ENCODE assay signal across 28 cellular contexts in genomic region chr16:55341681-55342080, GRCh38. TPM values are rescaled to one million over a fixed set of nuclear protein-coding genes. Genes with fewer than 3 reads are reported as not detected.
"Had no signal": no experiment of that assay in that cellular context is flagged by ENCODE, and none has a peak within 500 bp of the region (broad histone marks: within the 10 kb centered on the region; RNA-seq: fewer than 3 reads in every experiment).

No MANE protein-coding gene starts in this region.

- H3K4me1 ChIP-seq: stomach, suprapubic skin, testis, tibial artery, tibial nerve, transverse colon, upper lobe of left lung, upper lobe of right lung, uterus, vagina had no signal

- H3K36me3 ChIP-seq: stomach, suprapubic skin, thoracic aorta, tibial artery, tibial nerve, transverse colon, upper lobe of left lung, upper lobe of right lung, uterus, vagina had no signal

- H3K27me3 ChIP-seq: testis, tibial artery, tibial nerve, transverse colon, upper lobe of left lung, upper lobe of right lung, uterus, vagina had no signal

- ATAC-seq: stimulated activated effector memory CD8-positive, alpha-beta T cell treated with anti-CD3 and anti-CD28 coated beads, Interleukin-12 subunit alpha, Interleukin-12 subunit beta, amount 100 ng/mL, for 72 hours; stimulated activated memory B cell treated with anti-CD40 and anti-IgM and Interleukin-4, amounts not matched to agents 10 μg/mL and 1 μg/mL and 100 μg/mL, for 72 hours; stimulated activated naive B cell treated with anti-CD40 and anti-IgM and Interleukin-4, amounts not matched to agents 10 μg/mL and 1 μg/mL and 100 μg/mL, for 72 hours; stimulated activated naive CD8-positive, alpha-beta T cell treated with anti-CD3 and anti-CD28 coated beads, Interleukin-15, amount 100 ng/mL, for 72 hours; stimulated activated naive CD8-positive, alpha-beta T cell treated with anti-CD3 and anti-CD28 coated beads, Interleukin-15, Interleukin-2, amounts not matched to agents 100 U/mL and 50 U/mL, for 24 hours; upper lobe of right lung had no signal

- H3K9me3 ChIP-seq: stomach, suprapubic skin, testis, thoracic aorta, tibial artery, tibial nerve, transverse colon, upper lobe of left lung, upper lobe of right lung, uterus, vagina had no signal

- H3K27ac ChIP-seq: stomach, suprapubic skin, testis, thoracic aorta, tibial artery, tibial nerve, transverse colon, upper lobe of left lung, upper lobe of right lung, uterus, vagina had no signal

- H3K4me3 ChIP-seq: stomach, suprapubic skin, testis, thoracic aorta, tibial artery, tibial nerve, transverse colon, upper lobe of left lung, upper lobe of right lung, uterus, vagina had no signal

- DNase-seq: stimulated activated CD4-positive, alpha-beta T cell treated with anti-CD3 and anti-CD28 coated beads, Interleukin-2, amount 100 ng/mL, for 48 hours; stimulated activated CD4-positive, alpha-beta T cell treated with anti-CD3 and anti-CD28 coated beads, Interleukin-4, amount 100 ng/mL, for 1 hour; stimulated activated CD4-positive, alpha-beta T cell treated with anti-CD3 and anti-CD28 coated beads, Interleukin-4, amount 100 ng/mL, for 24 hours; stimulated activated CD4-positive, alpha-beta T cell treated with anti-CD3 and anti-CD28 coated beads, Interleukin-4, amount 100 ng/mL, for 4 hours; stimulated activated CD8-positive, alpha-beta memory T cell treated with anti-CD3 and anti-CD28 coated beads, Interleukin-4, amount 100 ng/mL, for 48 hours; stimulated activated naive B cell treated with anti-CD40 and anti-IgM and Interleukin-4, amounts not matched to agents 10 μg/mL and 1 μg/mL and 100 μg/mL, for 72 hours; stimulated activated naive CD4-positive, alpha-beta T cell; stimulated activated naive CD4-positive, alpha-beta T cell treated with Interleukin-2 at 50 U/mL for 16 hours; stimulated activated naive CD8-positive, alpha-beta T cell treated with anti-CD3 and anti-CD28 coated beads, Interleukin-15, amount 100 ng/mL, for 72 hours; stimulated activated naive CD8-positive, alpha-beta T cell treated with anti-CD3 and anti-CD28 coated beads, Interleukin-15, Interleukin-2, amounts not matched to agents 100 U/mL and 50 U/mL, for 24 hours; stomach; substantia nigra; testis; tibial artery; transverse colon; trophoblast cell; upper lobe of left lung; upper lobe of right lung; uterus had no signal

RNA-seq across cellular contexts. Expression of gene IRX6, which starts 17.7 kb away (rescaled TPM):
- total RNA-seq: stomach, temporal lobe, thoracic aorta, ureter, urinary bladder had no signal
